30 cellular contexts compared by ENCODE assay signal in the genomic region with DNA sequence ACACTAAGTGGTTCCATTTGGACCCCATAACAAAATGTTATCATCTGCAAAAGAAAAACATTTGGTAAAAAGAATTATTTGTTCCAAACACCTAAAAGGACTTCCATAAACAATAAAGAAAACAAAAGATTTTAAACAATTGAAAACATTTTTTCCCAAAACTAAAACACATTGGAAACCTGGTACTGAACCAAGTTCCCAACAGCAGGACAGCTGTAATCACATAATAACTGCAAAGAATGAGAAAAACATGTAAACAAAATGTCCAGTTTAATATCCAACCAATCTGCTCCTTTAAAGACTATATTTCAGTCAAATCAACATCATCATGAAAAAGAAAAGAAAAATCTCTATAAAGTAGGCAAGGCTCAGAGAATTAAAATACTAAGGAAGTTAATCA. TPM values are rescaled to one million over a fixed set of nuclear protein-coding genes. Genes with fewer than 3 reads are reported as not detected.
"Had no signal": no experiment of that assay in that cellular context is flagged by ENCODE, and none has a peak within 500 bp of the region (broad histone marks: within the 10 kb centered on the region; RNA-seq: fewer than 3 reads in every experiment).

No MANE protein-coding gene starts in this region.

- H3K27me3 ChIP-seq: ascending aorta, breast epithelium, cardiac muscle cell, colonic mucosa had no signal

- DNase-seq: activated B cell treated with CpG ODN at 0.5 μM for 24 hours; activated CD4-positive, alpha-beta T cell treated with anti-CD3 and anti-CD28 coated beads for 48 hours; activated CD4-positive, alpha-beta T cell treated with anti-CD3 and anti-CD28 coated beads, Interleukin-2, amount 50 U/mL, for 1 hour; activated CD4-positive, alpha-beta T cell treated with anti-CD3 and anti-CD28 coated beads, Interleukin-2, amount 50 U/mL, for 48 hours; activated CD8-positive, alpha-beta memory T cell treated with anti-CD3 and anti-CD28 coated beads for 24 hours; activated CD8-positive, alpha-beta T cell treated with anti-CD3 and anti-CD28 coated beads for 36 hours; activated effector memory CD4-positive, alpha-beta T cell treated with anti-CD3 and anti-CD28 coated beads, Interleukin-2, amount 50 U/mL, for 16 hours; activated naive CD4-positive, alpha-beta T cell treated with anti-CD3 and anti-CD28 coated beads for 36 hours; activated naive CD8-positive, alpha-beta T cell treated with anti-CD3 and anti-CD28 coated beads for 36 hours; activated naive CD8-positive, alpha-beta T cell treated with anti-CD3 and anti-CD28 coated beads, Interleukin-2, amount 50 U/mL, for 24 hours; activated T-cell treated with anti-CD3 and anti-CD28 coated beads, Interleukin-2, amount 50 U/mL, for 1 hour; activated T-cell treated with anti-CD3 and anti-CD28 coated beads, Interleukin-2, amount 50 U/mL, for 48 hours; central memory CD4-positive, alpha-beta T cell; cerebellar nuclear complex; colonic mucosa; effector CD8-positive, alpha-beta T cell; foreskin fibroblast; head of caudate nucleus; T-helper 1 cell; T-helper 17 cell; T1000; WERI-Rb-1 had no signal

- H3K9me3 ChIP-seq: ascending aorta, breast epithelium, colonic mucosa had no signal

- H3K4me3 ChIP-seq: ascending aorta, breast epithelium, cardiac muscle cell, colonic mucosa had no signal

- H3K36me3 ChIP-seq: ascending aorta, breast epithelium, cardiac muscle cell, colonic mucosa, WERI-Rb-1 had no signal

- H3K27ac ChIP-seq: ascending aorta, breast epithelium, cardiac muscle cell, colonic mucosa, WERI-Rb-1 had no signal

- ATAC-seq: activated CD4-positive, CD25-positive, alpha-beta regulatory T cell treated with anti-CD3 and anti-CD28 coated beads, Interleukin-2, amount 50 U/mL, for 24 hours; activated CD8-positive, alpha-beta T cell treated with anti-CD3 and anti-CD28 coated beads for 36 hours; activated naive CD8-positive, alpha-beta T cell treated with anti-CD3 and anti-CD28 coated beads, Interleukin-2, amount 50 U/mL, for 24 hours; esophagus mucosa; T-helper 17 cell had no signal

- H3K4me1 ChIP-seq: ascending aorta, breast epithelium, colonic mucosa had no signal

- FAIRE-seq: frontal cortex had no signal

RNA-seq across cellular contexts. Expression of a gene that starts 36.3 kb away (rescaled TPM):
- total RNA-seq: activated B cell treated with CpG ODN at 0.5 μM for 24 hours; activated T-helper 1 cell treated with anti-CD3 and anti-CD28 coated beads, Interleukin-12 subunit alpha, Interleukin-12 subunit beta, Interleukin-2, Interleukin-4 antibody, amounts not matched to agents 30 ng/mL and 10 ng/mL and 1 ng/mL, durations not matched to agents 14 hours and 24 hours and 36 hours; activated T-helper 2 cell treated with anti-CD3 and anti-CD28 coated beads, Interferon-gamma antibody, Interleukin-2, Interleukin-4, amounts not matched to agents 10 μg/mL and 5 μg/mL and 100 μg/mL, durations not matched to agents 14 hours and 24 hours and 36 hours had no signal
